In the genomic region with DNA sequence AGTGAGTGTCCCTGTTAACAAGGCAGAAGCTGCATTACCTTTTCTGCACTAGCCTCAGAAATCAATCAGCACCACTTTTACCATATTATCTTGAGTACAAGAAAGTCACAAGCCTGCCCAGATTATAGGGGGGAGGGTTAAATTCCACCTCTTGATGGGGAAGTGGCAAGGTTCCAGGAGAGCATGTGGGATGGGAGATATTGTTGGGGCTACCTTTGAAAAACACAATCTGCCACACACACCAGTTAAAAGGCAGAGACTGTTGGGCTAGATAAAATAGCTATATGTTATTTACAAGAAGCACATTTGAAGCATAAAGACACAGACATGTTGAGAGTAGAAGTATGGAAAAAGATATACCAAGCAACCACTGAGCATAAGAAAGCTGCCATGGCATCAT, we compare ENCODE assay signal across 1 cellular context.
TF ChIP-seq lines count a peak whose summit lies in the region.

No MANE protein-coding gene starts in this region.

TF ChIP-seq in K562, 482 proteins besides CTCF, POLR2A, EP300 and RAD21 (continued from another document and continues in another):
- TF ChIP-seq HNRNPK (IDR thresholded peaks at IDR 0.05; ENCODE audit: low read depth, low read length, poor library complexity, severe bottlenecking) (no peak), RB1 (IDR thresholded peaks at IDR 0.05; ENCODE audit: low read depth) (0 out of 2 replicates have a peak, but pooled peaks have one; percentile 31), FOXJ2 (tag; IDR thresholded peaks at IDR 0.05) (peak; percentile 67), PTTG1 (tag; IDR thresholded peaks at IDR 0.05; ENCODE audit: low read depth) (no peak), HLTF (IDR thresholded peaks at IDR 0.05) (0 out of 2 replicates have a peak, but pooled peaks have one; percentile 61), OTX1 (CRISPR knock-in tag; IDR thresholded peaks at IDR 0.05) (no peak), ETS2 (tag; IDR thresholded peaks at IDR 0.05; ENCODE audit: borderline replicate concordance, poor library complexity, severe bottlenecking) (no peak), BCOR (IDR thresholded peaks at IDR 0.05) (peak; percentile 86), MAFG (tag; conservative IDR thresholded peaks at IDR 0.05) (no peak), WHSC1 (IDR thresholded peaks at IDR 0.05; ENCODE audit: low read length) (no peak), PCBP1 (IDR thresholded peaks at IDR 0.05; ENCODE audit: low read depth, low read length, poor library complexity, severe bottlenecking) (no peak), NFRKB (IDR thresholded peaks at IDR 0.05; ENCODE audit: low read depth) (no peak), KHSRP (IDR thresholded peaks at IDR 0.05) (peak; percentile 88), DPF2 (IDR thresholded peaks at IDR 0.05) (peak; percentile 98), GATAD2A (IDR thresholded peaks at IDR 0.05) (0 out of 2 replicates have a peak, but pooled peaks have one; percentile 64), TCF7 (IDR thresholded peaks at IDR 0.05; ENCODE audit: borderline replicate concordance) (peak; percentile 97), GTF2F1 (IDR thresholded peaks at IDR 0.05; ENCODE audit: low read depth, low read length) (no peak), MTA1 (IDR thresholded peaks at IDR 0.05; ENCODE audit: borderline replicate concordance) (peak; percentile 81), TCF7L2 (IDR thresholded peaks at IDR 0.05; ENCODE audit: low read depth, low read length) (peak; percentile 73), MCM2 (IDR thresholded peaks at IDR 0.05; ENCODE audit: low read depth) (no peak), ZNF76 (CRISPR knock-in tag; IDR thresholded peaks at IDR 0.05; ENCODE audit: borderline replicate concordance) (no peak), ZNF212 (CRISPR knock-in tag; IDR thresholded peaks at IDR 0.05) (no peak), SNIP1 (IDR thresholded peaks at IDR 0.05; ENCODE audit: low read depth) (no peak), EWSR1 (IDR thresholded peaks at IDR 0.05; ENCODE audit: borderline replicate concordance, low read depth, partially characterized antibody) (no peak), TARDBP (IDR thresholded peaks at IDR 0.05) (peak; percentile 97), BRD4 (IDR thresholded peaks at IDR 0.05) (no peak), MCM3 (IDR thresholded peaks at IDR 0.05) (no peak), POLR2AphosphoS2 (IDR thresholded peaks at IDR 0.05; ENCODE audit: low read length) (no peak), SLC30A9 (CRISPR knock-in tag; IDR thresholded peaks at IDR 0.05) (no peak), TCFL5 (CRISPR knock-in tag; conservative IDR thresholded peaks at IDR 0.05) (peak; percentile 40; the same call in 1 of the 2 replicates), ZNF134 (CRISPR knock-in tag; conservative IDR thresholded peaks at IDR 0.05) (no peak), RBM15 (IDR thresholded peaks at IDR 0.05; ENCODE audit: insufficient read depth, low read length) (no peak), SMAD4 (CRISPR knock-in tag; conservative IDR thresholded peaks at IDR 0.05) (peak; percentile 95), SIX5 (IDR thresholded peaks at IDR 0.05; ENCODE audit: borderline replicate concordance in 1 of 2, insufficient read depth in 1 of 2, low read depth in 1 of 2, low read length in 2 of 2) (no peak), NCOA2 (IDR thresholded peaks at IDR 0.05; ENCODE audit: partially characterized antibody in 2 of 2) (peak in 1 of 2 experiments; percentile 82), NR4A1 (CRISPR knock-in tag; IDR thresholded peaks at IDR 0.05) (no peak), NR4A1 (tag; IDR thresholded peaks at IDR 0.05) (peak; percentile 94), NFIX (CRISPR knock-in tag; IDR thresholded peaks at IDR 0.05; ENCODE audit: low read depth) (no peak), RBBP5 (IDR thresholded peaks at IDR 0.05; ENCODE audit: borderline replicate concordance, insufficient read depth, low read length, poor library complexity, severe bottlenecking) (no peak), STAT5A (IDR thresholded peaks at IDR 0.05; ENCODE audit: borderline replicate concordance, low read length) (peak; percentile 98), CSDE1 (IDR thresholded peaks at IDR 0.05) (no peak), MBD2 (IDR thresholded peaks at IDR 0.05; ENCODE audit: borderline replicate concordance, low read depth) (peak; percentile 69), RUNX1 (IDR thresholded peaks at IDR 0.05; ENCODE audit: low read depth) (0 out of 2 replicates have a peak, but pooled peaks have one; percentile 33), SREBF1 (IDR thresholded peaks at IDR 0.05; ENCODE audit: borderline replicate concordance, low read depth, low read length) (no peak), EHMT2 (IDR thresholded peaks at IDR 0.05) (no peak), ARID2 (IDR thresholded peaks at IDR 0.05) (no peak), HMGN3 (IDR thresholded peaks at IDR 0.05; ENCODE audit: borderline replicate concordance, extremely low read depth, insufficient read length, low read depth, low read length) (peak; percentile 83), ASH1L (IDR thresholded peaks at IDR 0.05; ENCODE audit: borderline replicate concordance, low read depth, partially characterized antibody) (no peak), SETDB1 (IDR thresholded peaks at IDR 0.05; ENCODE audit: low read length) (no peak), HOXB6 (CRISPR knock-in tag; IDR thresholded peaks at IDR 0.05; ENCODE audit: borderline replicate concordance) (no peak), SAP30 (IDR thresholded peaks at IDR 0.05; ENCODE audit: borderline replicate concordance, insufficient read depth, low read depth, low read length, poor library complexity, severe bottlenecking) (no peak)
- TF ChIP-seq, protein P1, sequence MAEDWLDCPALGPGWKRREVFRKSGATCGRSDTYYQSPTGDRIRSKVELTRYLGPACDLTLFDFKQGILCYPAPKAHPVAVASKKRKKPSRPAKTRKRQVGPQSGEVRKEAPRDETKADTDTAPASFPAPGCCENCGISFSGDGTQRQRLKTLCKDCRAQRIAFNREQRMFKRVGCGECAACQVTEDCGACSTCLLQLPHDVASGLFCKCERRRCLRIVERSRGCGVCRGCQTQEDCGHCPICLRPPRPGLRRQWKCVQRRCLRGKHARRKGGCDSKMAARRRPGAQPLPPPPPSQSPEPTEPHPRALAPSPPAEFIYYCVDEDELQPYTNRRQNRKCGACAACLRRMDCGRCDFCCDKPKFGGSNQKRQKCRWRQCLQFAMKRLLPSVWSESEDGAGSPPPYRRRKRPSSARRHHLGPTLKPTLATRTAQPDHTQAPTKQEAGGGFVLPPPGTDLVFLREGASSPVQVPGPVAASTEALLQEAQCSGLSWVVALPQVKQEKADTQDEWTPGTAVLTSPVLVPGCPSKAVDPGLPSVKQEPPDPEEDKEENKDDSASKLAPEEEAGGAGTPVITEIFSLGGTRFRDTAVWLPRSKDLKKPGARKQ (CRISPR knock-in tag; IDR thresholded peaks at IDR 0.05), result no peak
- TF ChIP-seq, protein P2, sequence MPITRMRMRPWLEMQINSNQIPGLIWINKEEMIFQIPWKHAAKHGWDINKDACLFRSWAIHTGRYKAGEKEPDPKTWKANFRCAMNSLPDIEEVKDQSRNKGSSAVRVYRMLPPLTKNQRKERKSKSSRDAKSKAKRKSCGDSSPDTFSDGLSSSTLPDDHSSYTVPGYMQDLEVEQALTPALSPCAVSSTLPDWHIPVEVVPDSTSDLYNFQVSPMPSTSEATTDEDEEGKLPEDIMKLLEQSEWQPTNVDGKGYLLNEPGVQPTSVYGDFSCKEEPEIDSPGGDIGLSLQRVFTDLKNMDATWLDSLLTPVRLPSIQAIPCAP (CRISPR knock-in tag; IDR thresholded peaks at IDR 0.05; ENCODE audit: borderline replicate concordance), result no peak
- TF ChIP-seq, protein P3, sequence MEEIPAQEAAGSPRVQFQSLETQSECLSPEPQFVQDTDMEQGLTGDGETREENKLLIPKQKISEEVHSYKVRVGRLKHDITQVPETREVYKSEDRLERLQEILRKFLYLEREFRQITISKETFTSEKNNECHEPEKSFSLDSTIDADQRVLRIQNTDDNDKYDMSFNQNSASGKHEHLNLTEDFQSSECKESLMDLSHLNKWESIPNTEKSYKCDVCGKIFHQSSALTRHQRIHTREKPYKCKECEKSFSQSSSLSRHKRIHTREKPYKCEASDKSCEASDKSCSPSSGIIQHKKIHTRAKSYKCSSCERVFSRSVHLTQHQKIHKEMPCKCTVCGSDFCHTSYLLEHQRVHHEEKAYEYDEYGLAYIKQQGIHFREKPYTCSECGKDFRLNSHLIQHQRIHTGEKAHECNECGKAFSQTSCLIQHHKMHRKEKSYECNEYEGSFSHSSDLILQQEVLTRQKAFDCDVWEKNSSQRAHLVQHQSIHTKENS (CRISPR knock-in tag; IDR thresholded peaks at IDR 0.05), result no peak
- TF ChIP-seq, protein P4, sequence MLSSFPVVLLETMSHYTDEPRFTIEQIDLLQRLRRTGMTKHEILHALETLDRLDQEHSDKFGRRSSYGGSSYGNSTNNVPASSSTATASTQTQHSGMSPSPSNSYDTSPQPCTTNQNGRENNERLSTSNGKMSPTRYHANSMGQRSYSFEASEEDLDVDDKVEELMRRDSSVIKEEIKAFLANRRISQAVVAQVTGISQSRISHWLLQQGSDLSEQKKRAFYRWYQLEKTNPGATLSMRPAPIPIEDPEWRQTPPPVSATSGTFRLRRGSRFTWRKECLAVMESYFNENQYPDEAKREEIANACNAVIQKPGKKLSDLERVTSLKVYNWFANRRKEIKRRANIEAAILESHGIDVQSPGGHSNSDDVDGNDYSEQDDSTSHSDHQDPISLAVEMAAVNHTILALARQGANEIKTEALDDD (IDR thresholded peaks at IDR 0.05), result no peak
- TF ChIP-seq, protein P5, sequence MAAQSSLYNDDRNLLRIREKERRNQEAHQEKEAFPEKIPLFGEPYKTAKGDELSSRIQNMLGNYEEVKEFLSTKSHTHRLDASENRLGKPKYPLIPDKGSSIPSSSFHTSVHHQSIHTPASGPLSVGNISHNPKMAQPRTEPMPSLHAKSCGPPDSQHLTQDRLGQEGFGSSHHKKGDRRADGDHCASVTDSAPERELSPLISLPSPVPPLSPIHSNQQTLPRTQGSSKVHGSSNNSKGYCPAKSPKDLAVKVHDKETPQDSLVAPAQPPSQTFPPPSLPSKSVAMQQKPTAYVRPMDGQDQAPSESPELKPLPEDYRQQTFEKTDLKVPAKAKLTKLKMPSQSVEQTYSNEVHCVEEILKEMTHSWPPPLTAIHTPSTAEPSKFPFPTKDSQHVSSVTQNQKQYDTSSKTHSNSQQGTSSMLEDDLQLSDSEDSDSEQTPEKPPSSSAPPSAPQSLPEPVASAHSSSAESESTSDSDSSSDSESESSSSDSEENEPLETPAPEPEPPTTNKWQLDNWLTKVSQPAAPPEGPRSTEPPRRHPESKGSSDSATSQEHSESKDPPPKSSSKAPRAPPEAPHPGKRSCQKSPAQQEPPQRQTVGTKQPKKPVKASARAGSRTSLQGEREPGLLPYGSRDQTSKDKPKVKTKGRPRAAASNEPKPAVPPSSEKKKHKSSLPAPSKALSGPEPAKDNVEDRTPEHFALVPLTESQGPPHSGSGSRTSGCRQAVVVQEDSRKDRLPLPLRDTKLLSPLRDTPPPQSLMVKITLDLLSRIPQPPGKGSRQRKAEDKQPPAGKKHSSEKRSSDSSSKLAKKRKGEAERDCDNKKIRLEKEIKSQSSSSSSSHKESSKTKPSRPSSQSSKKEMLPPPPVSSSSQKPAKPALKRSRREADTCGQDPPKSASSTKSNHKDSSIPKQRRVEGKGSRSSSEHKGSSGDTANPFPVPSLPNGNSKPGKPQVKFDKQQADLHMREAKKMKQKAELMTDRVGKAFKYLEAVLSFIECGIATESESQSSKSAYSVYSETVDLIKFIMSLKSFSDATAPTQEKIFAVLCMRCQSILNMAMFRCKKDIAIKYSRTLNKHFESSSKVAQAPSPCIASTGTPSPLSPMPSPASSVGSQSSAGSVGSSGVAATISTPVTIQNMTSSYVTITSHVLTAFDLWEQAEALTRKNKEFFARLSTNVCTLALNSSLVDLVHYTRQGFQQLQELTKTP (IDR thresholded peaks at IDR 0.05; ENCODE audit: low read depth in 1 of 2, partially characterized antibody in 2 of 2), result peak in 1 of 2 experiments; percentile 90
- TF ChIP-seq, protein P6, sequence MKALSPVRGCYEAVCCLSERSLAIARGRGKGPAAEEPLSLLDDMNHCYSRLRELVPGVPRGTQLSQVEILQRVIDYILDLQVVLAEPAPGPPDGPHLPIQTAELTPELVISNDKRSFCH (CRISPR knock-in tag; IDR thresholded peaks at IDR 0.05), result no peak
- TF ChIP-seq, protein P6 (tag; IDR thresholded peaks at IDR 0.05), result peak; percentile 94
- TF ChIP-seq, protein P7, sequence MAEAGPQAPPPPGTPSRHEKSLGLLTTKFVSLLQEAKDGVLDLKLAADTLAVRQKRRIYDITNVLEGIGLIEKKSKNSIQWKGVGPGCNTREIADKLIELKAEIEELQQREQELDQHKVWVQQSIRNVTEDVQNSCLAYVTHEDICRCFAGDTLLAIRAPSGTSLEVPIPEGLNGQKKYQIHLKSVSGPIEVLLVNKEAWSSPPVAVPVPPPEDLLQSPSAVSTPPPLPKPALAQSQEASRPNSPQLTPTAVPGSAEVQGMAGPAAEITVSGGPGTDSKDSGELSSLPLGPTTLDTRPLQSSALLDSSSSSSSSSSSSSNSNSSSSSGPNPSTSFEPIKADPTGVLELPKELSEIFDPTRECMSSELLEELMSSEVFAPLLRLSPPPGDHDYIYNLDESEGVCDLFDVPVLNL (CRISPR knock-in tag; IDR thresholded peaks at IDR 0.05; ENCODE audit: low read depth), result no peak
- TF ChIP-seq, protein P8, sequence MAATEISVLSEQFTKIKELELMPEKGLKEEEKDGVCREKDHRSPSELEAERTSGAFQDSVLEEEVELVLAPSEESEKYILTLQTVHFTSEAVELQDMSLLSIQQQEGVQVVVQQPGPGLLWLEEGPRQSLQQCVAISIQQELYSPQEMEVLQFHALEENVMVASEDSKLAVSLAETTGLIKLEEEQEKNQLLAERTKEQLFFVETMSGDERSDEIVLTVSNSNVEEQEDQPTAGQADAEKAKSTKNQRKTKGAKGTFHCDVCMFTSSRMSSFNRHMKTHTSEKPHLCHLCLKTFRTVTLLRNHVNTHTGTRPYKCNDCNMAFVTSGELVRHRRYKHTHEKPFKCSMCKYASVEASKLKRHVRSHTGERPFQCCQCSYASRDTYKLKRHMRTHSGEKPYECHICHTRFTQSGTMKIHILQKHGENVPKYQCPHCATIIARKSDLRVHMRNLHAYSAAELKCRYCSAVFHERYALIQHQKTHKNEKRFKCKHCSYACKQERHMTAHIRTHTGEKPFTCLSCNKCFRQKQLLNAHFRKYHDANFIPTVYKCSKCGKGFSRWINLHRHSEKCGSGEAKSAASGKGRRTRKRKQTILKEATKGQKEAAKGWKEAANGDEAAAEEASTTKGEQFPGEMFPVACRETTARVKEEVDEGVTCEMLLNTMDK (IDR thresholded peaks at IDR 0.05; ENCODE audit: borderline replicate concordance, insufficient read depth, low read depth, low read length, poor library complexity, severe bottlenecking), result no peak
- TF ChIP-seq, protein P9, sequence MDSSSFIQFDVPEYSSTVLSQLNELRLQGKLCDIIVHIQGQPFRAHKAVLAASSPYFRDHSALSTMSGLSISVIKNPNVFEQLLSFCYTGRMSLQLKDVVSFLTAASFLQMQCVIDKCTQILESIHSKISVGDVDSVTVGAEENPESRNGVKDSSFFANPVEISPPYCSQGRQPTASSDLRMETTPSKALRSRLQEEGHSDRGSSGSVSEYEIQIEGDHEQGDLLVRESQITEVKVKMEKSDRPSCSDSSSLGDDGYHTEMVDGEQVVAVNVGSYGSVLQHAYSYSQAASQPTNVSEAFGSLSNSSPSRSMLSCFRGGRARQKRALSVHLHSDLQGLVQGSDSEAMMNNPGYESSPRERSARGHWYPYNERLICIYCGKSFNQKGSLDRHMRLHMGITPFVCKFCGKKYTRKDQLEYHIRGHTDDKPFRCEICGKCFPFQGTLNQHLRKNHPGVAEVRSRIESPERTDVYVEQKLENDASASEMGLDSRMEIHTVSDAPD (CRISPR knock-in tag; IDR thresholded peaks at IDR 0.05), result no peak
